Comparison of ENCODE assay signal across 8 cellular contexts in the genomic region with DNA sequence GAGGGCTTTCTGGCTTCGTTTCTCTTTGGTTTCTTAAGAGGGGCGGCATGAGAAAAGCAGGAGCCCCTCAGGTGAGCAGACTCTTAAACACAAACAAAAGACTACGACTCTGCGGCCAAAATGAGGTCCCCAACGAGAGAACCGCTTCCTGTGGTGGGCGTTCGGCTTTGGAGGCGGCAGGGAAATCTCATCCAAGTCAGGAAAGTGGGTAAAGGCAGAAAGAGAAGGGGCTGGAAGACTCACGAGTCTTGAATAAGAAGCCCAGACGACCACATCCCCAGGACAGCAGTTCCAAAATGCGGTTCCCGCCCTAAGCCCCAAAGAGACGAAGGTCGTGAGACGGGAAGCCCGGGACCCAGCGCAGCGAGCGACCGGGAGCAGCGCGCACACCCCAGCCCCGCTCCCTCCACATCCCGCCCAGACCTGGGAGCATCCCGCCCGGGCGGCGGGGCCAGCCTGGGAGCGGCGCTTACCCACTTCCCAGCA. TPM values are rescaled to one million over a fixed set of nuclear protein-coding genes. Genes with fewer than 3 reads are reported as not detected.
DNase-seq lines count a peak whose midpoint lies in the region; TF ChIP-seq lines count a peak whose summit lies in the region.

No MANE protein-coding gene starts in this region.

- peak overlapping the region; percentile 86 for H3K4me3 ChIP-seq in LNCaP clone FGC (ENCODE audit: low read depth, low read length)

- H3K4me3 Mint-ChIP-seq in activated naive CD8-positive, alpha-beta T cell treated with anti-CD3 and anti-CD28 coated beads for 36 hours: peak overlapping the region; percentile 96
- H3K4me3 Mint-ChIP-seq in immature natural killer cell: peak overlapping the region; percentile 99 to 100 (median 99)

- H3K9me3 Mint-ChIP-seq in activated naive CD8-positive, alpha-beta T cell treated with anti-CD3 and anti-CD28 coated beads for 36 hours: peaks cover 18% of the 10 kb centered on the region
- no peaks in the 10 kb centered on the region for H3K9me3 Mint-ChIP-seq in immature natural killer cell

- peak overlapping the region; percentile 89 for H3K27ac Mint-ChIP-seq in activated naive CD8-positive, alpha-beta T cell treated with anti-CD3 and anti-CD28 coated beads for 36 hours
- peak overlapping the region; percentile 85 to 96 (median 92) for H3K27ac Mint-ChIP-seq in immature natural killer cell

- H3K4me1 Mint-ChIP-seq in activated naive CD8-positive, alpha-beta T cell treated with anti-CD3 and anti-CD28 coated beads for 36 hours: peaks cover 19% of the 10 kb centered on the region
- peaks cover 23 to 24% of the 10 kb centered on the region in 2 donors for H3K4me1 Mint-ChIP-seq in immature natural killer cell

- peaks cover 17% of the 10 kb centered on the region for H3K36me3 Mint-ChIP-seq in activated naive CD8-positive, alpha-beta T cell treated with anti-CD3 and anti-CD28 coated beads for 36 hours
- peaks cover 11 to 14% (median 12%) of the 10 kb centered on the region in 3 donors for H3K36me3 Mint-ChIP-seq in immature natural killer cell

- DNase-seq in activated gamma-delta T cell treated with Interleukin-2 at 50 U/mL for 16 hours: peak; percentile 8
- no peak for DNase-seq in activated gamma-delta T cell (lab: John Stamatoyannopoulos, UW)
- DNase-seq in LNCaP clone FGC (ENCODE audit: low read depth): no peak
- peak; percentile 51 for DNase-seq in activated naive CD8-positive, alpha-beta T cell treated with anti-CD3 and anti-CD28 coated beads for 36 hours
- peak in 2 of 3 donors; percentile 13 to 28 for DNase-seq in immature natural killer cell
- peak; percentile 3 to 27 (median 10) for DNase-seq in stimulated activated CD4-positive, alpha-beta T cell treated with anti-CD3 and anti-CD28 coated beads, TNF-alpha, amount 100 ng/mL, for 48 hours (ENCODE audit: low read depth in 3 of 3)
- DNase-seq in NCI-H2196 treated with DMSO at 0.1 percent for 48 hours (lab: John Stamatoyannopoulos, UW; ENCODE audit: unreplicated experiment): no peak
- no peak for DNase-seq in kidney tubule cell (ENCODE audit: low spot score)

- no peaks in the 10 kb centered on the region for H3K27me3 Mint-ChIP-seq in activated naive CD8-positive, alpha-beta T cell treated with anti-CD3 and anti-CD28 coated beads for 36 hours
- peaks cover 2 to 5% (median 2%) of the 10 kb centered on the region in 3 donors for H3K27me3 Mint-ChIP-seq in immature natural killer cell (ENCODE audit: low read depth in 3 of 3)

- TF ChIP-seq CTCF in LNCaP clone FGC (IDR thresholded peaks at IDR 0.05; ENCODE audit: control insufficient read depth, extremely low read depth, insufficient read depth): no peak

RNA-seq across cellular contexts. Expression of a gene that starts 0.4 kb away (rescaled TPM):
- total RNA-seq in activated naive CD8-positive, alpha-beta T cell treated with anti-CD3 and anti-CD28 coated beads for 36 hours: 10 to 100 TPM; 29.7 to 34.8 TPM
- polyA plus RNA-seq in immature natural killer cell: 10 to 100 TPM; 29.4 to 48.0 (median 40.0) TPM

Comparison
In these comparisons a context has a peak if more than half of its experiments do, and no peak if none do; other contexts are left out.
1. DNase-seq: peak in activated gamma-delta T cell treated with Interleukin-2 at 50 U/mL for 16 hours (single experiment), activated naive CD8-positive, alpha-beta T cell treated with anti-CD3 and anti-CD28 coated beads for 36 hours (single experiment), immature natural killer cell (2 of 3) and stimulated activated CD4-positive, alpha-beta T cell treated with anti-CD3 and anti-CD28 coated beads, TNF-alpha, amount 100 ng/mL, for 48 hours (3 of 3); none in activated gamma-delta T cell (single experiment), LNCaP clone FGC (single experiment), NCI-H2196 treated with DMSO at 0.1 percent for 48 hours (single experiment) and kidney tubule cell (single experiment).